Comparison of ENCODE assay signal across 24 cellular contexts in the genomic region with DNA sequence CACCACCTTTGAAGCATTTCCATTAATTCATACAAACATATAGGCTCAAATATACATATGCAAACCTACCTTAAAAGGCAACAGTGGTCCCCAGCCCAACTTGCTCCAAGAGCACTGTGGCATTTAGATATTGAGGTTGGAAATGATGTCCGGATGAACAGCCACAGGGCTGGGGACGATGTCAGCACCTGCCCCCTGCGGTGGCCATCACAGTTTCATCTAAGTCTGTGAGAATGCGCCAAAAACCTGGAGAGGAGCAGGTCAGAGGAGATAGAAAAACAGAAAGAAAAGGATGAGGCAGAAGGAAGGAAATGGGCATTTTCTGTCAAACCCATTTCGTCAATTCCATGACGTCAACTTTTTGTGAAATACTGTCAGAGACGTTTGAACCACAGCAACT.
"Had no signal": no experiment of that assay in that cellular context is flagged by ENCODE, and none has a peak within 500 bp of the region (broad histone marks: within the 10 kb centered on the region; RNA-seq: fewer than 3 reads in every experiment).

No MANE protein-coding gene starts in this region.

- H3K27ac ChIP-seq: brain microvascular endothelial cell, colonic mucosa had no signal

- H3K36me3 ChIP-seq: brain microvascular endothelial cell, colonic mucosa had no signal

- H3K9me3 Mint-ChIP-seq: activated T-helper 17 cell treated with anti-CD3 and anti-CD28 coated beads, Interleukin-2, amount 50 U/mL, for 72 hours had no signal

- H3K27me3 Mint-ChIP-seq: activated CD4-positive, alpha-beta T cell treated with anti-CD3 and anti-CD28 coated beads, Interleukin-2, amount 10 ng/mL, durations not matched to agents 7 days and 5 days; activated CD8-positive, alpha-beta T cell treated with anti-CD3 and anti-CD28 coated beads for 36 hours; activated naive CD8-positive, alpha-beta T cell; activated T-helper 17 cell treated with anti-CD3 and anti-CD28 coated beads, Interleukin-2, amount 50 U/mL, for 72 hours; central memory CD8-positive, alpha-beta T cell had no signal

- H3K4me3 Mint-ChIP-seq: activated CD4-positive, alpha-beta T cell treated with anti-CD3 and anti-CD28 coated beads, Interleukin-2, amount 10 ng/mL, durations not matched to agents 7 days and 5 days; activated CD8-positive, alpha-beta T cell treated with anti-CD3 and anti-CD28 coated beads for 36 hours; activated naive CD8-positive, alpha-beta T cell; activated T-cell treated with anti-CD3 and anti-CD28 coated beads, Interleukin-2, amount 50 U/mL, for 4 hours; activated T-helper 17 cell treated with anti-CD3 and anti-CD28 coated beads, Interleukin-2, amount 50 U/mL, for 72 hours; central memory CD8-positive, alpha-beta T cell had no signal

- DNase-seq: activated CD4-positive, alpha-beta T cell treated with anti-CD3 and anti-CD28 coated beads for 1 hour; activated CD4-positive, alpha-beta T cell treated with anti-CD3 and anti-CD28 coated beads for 4 hours; activated CD4-positive, alpha-beta T cell treated with anti-CD3 and anti-CD28 coated beads, Interleukin-2, amount 10 ng/mL, durations not matched to agents 7 days and 5 days; activated CD4-positive, alpha-beta T cell treated with anti-CD3 and anti-CD28 coated beads, Interleukin-2, amount 50 U/mL, for 4 hours; activated CD8-positive, alpha-beta memory T cell treated with anti-CD3 and anti-CD28 coated beads for 24 hours; activated CD8-positive, alpha-beta T cell treated with anti-CD3 and anti-CD28 coated beads for 36 hours; activated effector memory CD4-positive, alpha-beta T cell treated with Interleukin-2 at 50 U/mL for 16 hours; activated gamma-delta T cell treated with Interleukin-2 at 50 U/mL for 16 hours; activated naive CD4-positive, alpha-beta T cell treated with anti-CD3 and anti-CD28 coated beads, Interleukin-2, amount 50 U/mL, for 16 hours; activated naive CD4-positive, alpha-beta T cell treated with Interleukin-2 at 50 U/mL for 16 hours; activated T-cell treated with anti-CD3 and anti-CD28 coated beads, Interleukin-2, amount 50 U/mL, for 4 hours; amniotic stem cell; brain microvascular endothelial cell; colonic mucosa; effector CD8-positive, alpha-beta T cell; foreskin fibroblast; head of caudate nucleus; T-helper 2 cell had no signal

- H3K4me1 Mint-ChIP-seq: central memory CD8-positive, alpha-beta T cell had no signal

- H3K27ac Mint-ChIP-seq: activated CD4-positive, alpha-beta T cell treated with anti-CD3 and anti-CD28 coated beads, Interleukin-2, amount 10 ng/mL, durations not matched to agents 7 days and 5 days; activated CD8-positive, alpha-beta T cell treated with anti-CD3 and anti-CD28 coated beads for 36 hours; activated naive CD8-positive, alpha-beta T cell; activated T-helper 17 cell treated with anti-CD3 and anti-CD28 coated beads, Interleukin-2, amount 50 U/mL, for 72 hours had no signal

- H3K4me3 ChIP-seq: colonic mucosa had no signal

- FAIRE-seq: bronchial epithelial cell, frontal cortex had no signal

- ATAC-seq: activated CD8-positive, alpha-beta T cell treated with anti-CD3 and anti-CD28 coated beads for 36 hours; activated T-cell treated with anti-CD3 and anti-CD28 coated beads, Interleukin-2, amount 50 U/mL, for 4 hours; activated T-helper 17 cell treated with anti-CD3 and anti-CD28 coated beads, Interleukin-2, amount 50 U/mL, for 72 hours; esophagus mucosa had no signal

- H3K4me1 ChIP-seq: colonic mucosa had no signal

- H3K9me3 ChIP-seq: colonic mucosa had no signal

- H3K27me3 ChIP-seq: brain microvascular endothelial cell, colonic mucosa had no signal
